8 cellular contexts compared by ENCODE assay signal in the genomic region with DNA sequence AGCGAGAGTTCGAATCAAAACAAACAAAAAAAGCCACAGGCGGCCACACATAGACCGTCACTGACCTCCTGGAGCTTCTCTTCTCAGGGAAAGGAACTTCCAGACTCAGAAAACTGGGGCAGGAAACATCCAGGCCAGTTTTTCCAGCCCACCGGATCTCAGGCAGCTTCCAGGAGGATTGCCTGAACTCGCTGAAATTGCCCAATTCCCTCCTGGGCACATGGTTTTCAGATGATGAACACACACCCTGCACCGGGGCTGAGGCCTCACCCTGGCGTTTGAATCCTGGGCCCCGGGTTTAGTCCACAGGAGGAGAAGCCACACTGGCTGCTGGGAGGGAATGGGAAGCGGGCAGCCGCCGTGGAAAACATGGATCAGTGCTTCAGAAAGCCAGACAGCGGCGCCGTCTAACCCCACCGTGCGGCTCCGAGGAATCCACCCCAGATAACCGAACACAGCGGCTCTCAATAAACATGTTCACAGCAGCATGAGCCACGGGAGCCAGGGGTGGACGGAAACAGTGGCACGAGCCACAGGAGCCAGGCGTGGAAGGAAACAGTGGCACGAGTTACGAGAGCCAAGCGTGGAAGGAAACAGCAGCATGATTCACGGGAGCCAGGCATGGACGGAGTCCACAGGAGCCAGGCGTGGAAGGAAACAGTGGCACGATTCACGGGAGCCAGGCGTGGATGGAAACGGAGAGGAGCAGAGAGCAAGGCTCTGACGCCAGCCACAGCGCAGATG. TPM values are rescaled to one million over a fixed set of nuclear protein-coding genes. Genes with fewer than 3 reads are reported as not detected.
DNase-seq lines count a peak whose midpoint lies in the region; ATAC-seq and TF ChIP-seq lines count a peak whose summit lies in the region.

No MANE protein-coding gene starts in this region.

- CTCF ChIA-PET in AG04450 (lab: Charles Lee), result interaction anchor here (0.7 kb wide), 1 partner anchor 24 kb away, joined by 3 read pairs; no protein-coding TSS in a partner anchor

- H3K27ac ChIP-seq in AG04450 (ENCODE audit: low read depth, low read length) (peak overlapping the region; percentile 90), epithelial cell of prostate (peak overlapping the region; percentile 84)

- no peaks in the 10 kb centered on the region for H3K4me1 ChIP-seq in BE2C

- POLR2A ChIA-PET in AG04450 (lab: Yijun Ruan, JAX), result interaction anchor here (0.5 to 1.0 kb wide), 10 partner anchors 9 to 324 kb away, joined by 3 to 11 read pairs (median 4); partner anchors contain the start of genes BSG, MED16, PTBP1 and RNU6-9

- DNase-seq in AG04450 (ENCODE audit: low read depth, low spot score) (peak; percentile 85), NCI-H226 (peak; percentile 97), epithelial cell of prostate (ENCODE audit: low read depth, low spot score) (peak; percentile 65), myocyte (ENCODE audit: low read depth) (peak; percentile 80), NCI-H2227 (lab: John Stamatoyannopoulos, UW; ENCODE audit: unreplicated experiment) (no peak), GM13976 (ENCODE audit: low spot score) (no peak), BE2C (no peak)

- H3K9me3 ChIP-seq in AG04450 (ENCODE audit: control insufficient read depth, insufficient read depth, low read length) (peaks cover 4% of the 10 kb centered on the region; the same call in 1 of the 2 replicates), BE2C (no peaks in the 10 kb centered on the region)

- H3K27me3 ChIP-seq in AG04450 (ENCODE audit: control insufficient read depth, insufficient read depth, low read length) (no peaks in the 10 kb centered on the region), BE2C (no peaks in the 10 kb centered on the region)

- TF ChIP-seq CTCF in AG04450 (IDR thresholded peaks at IDR 0.05; ENCODE audit: low read depth, low read length) (no peak), GM13976 (IDR thresholded peaks at IDR 0.05; ENCODE audit: borderline replicate concordance, control extremely low read depth, extremely low read depth, insufficient read depth, missing control alignments) (no peak), BE2C (IDR thresholded peaks at IDR 0.05; ENCODE audit: low read depth, low read length) (no peak)

- no peak for ATAC-seq in GM21825 (IDR thresholded peaks at IDR 0.05; ENCODE audit: unreplicated experiment)

- H3K4me3 ChIP-seq in AG04450 (ENCODE audit: low read depth, low read length), result no peak overlapping the region
- H3K4me3 ChIP-seq in BE2C (ENCODE audit: low read depth, low read length), result no peak overlapping the region

- H3K36me3 ChIP-seq in BE2C, result no peaks in the 10 kb centered on the region

- in situ Hi-C loops in GM13976 (cut with MboI; ENCODE audit: low sequenced_read_pairs, unreplicated experiment), result no loop called here

RNA-seq across cellular contexts. Expression of gene PTBP1, which starts 18.2 kb away (rescaled TPM):
- 141 and 216 TPM in 2 replicates for polyA plus RNA-seq in AG04450 (2011; rRNA removed)
- polyA minus RNA-seq in AG04450 (2011; rRNA and poly(A)+ RNA removed), result 159 and 225 TPM in 2 replicates
- total RNA-seq in myocyte, result 89.0 and 105 TPM in 2 replicates
- polyA plus RNA-seq in myocyte (2012), result 354 TPM
- 838 TPM for polyA plus RNA-seq in BE2C (2012; ENCODE audit: insufficient read depth, insufficient read length, low read depth)

RNA-seq across cellular contexts. Expression of gene MISP, which starts 28.2 kb away (rescaled TPM):
- polyA plus RNA-seq in AG04450 (2011; rRNA removed), result 0.07 and 0.09 TPM in 2 replicates
- polyA minus RNA-seq in AG04450 (2011; rRNA and poly(A)+ RNA removed), result 0.18 TPM in 1 of 2 replicates, not detected in the other
- 2.3 and 2.9 TPM in 2 replicates for total RNA-seq in myocyte
- 3.3 TPM for polyA plus RNA-seq in myocyte (2012)
- polyA plus RNA-seq in BE2C (2012; ENCODE audit: insufficient read depth, insufficient read length, low read depth), result not detected

RNA-seq across cellular contexts. Expression of gene PLPPR3, which starts 42.7 kb away (rescaled TPM):
- 1.3 and 2.2 TPM in 2 replicates for polyA plus RNA-seq in AG04450 (2011; rRNA removed)
- polyA minus RNA-seq in AG04450 (2011; rRNA and poly(A)+ RNA removed), result 1.6 and 2.1 TPM in 2 replicates
- 0.16 and 0.26 TPM in 2 replicates for total RNA-seq in myocyte
- 0.19 TPM for polyA plus RNA-seq in myocyte (2012)
- polyA plus RNA-seq in BE2C (2012; ENCODE audit: insufficient read depth, insufficient read length, low read depth), result 0.60 TPM

RNA-seq across cellular contexts. Expression of gene AZU1, which starts 48.6 kb away (rescaled TPM):
- 0.04 TPM in 1 of 2 replicates, not detected in the other for polyA plus RNA-seq in AG04450 (2011; rRNA removed)
- not detected in 2 replicates for polyA minus RNA-seq in AG04450 (2011; rRNA and poly(A)+ RNA removed)
- not detected in 2 replicates for total RNA-seq in myocyte
- polyA plus RNA-seq in myocyte (2012), result not detected
- not detected for polyA plus RNA-seq in BE2C (2012; ENCODE audit: insufficient read depth, insufficient read length, low read depth)

Comparison
In these comparisons a context has a peak if more than half of its experiments do, and no peak if none do; other contexts are left out.
1. DNase-seq: peak in AG04450 (single experiment), NCI-H226 (single experiment), epithelial cell of prostate (single experiment) and myocyte (single experiment); none in NCI-H2227 (single experiment), GM13976 (single experiment) and BE2C (single experiment).